ENCODE assay signal across 35 cellular contexts in genomic region chr3:9508781-9509180, GRCh38. TPM values are rescaled to one million over a fixed set of nuclear protein-coding genes. Genes with fewer than 3 reads are reported as not detected.
DNase-seq lines count a peak whose midpoint lies in the region; ATAC-seq, FAIRE-seq and TF ChIP-seq lines count a peak whose summit lies in the region.
"Had no signal": no experiment of that assay in that cellular context is flagged by ENCODE, and none has a peak within 500 bp of the region (broad histone marks: within the 10 kb centered on the region; RNA-seq: fewer than 3 reads in every experiment).

No MANE protein-coding gene starts in this region.

- H3K36me3 ChIP-seq in H7 (replicated peaks; ENCODE audit: control insufficient read depth, insufficient read depth, low read length) (no peaks in the 10 kb centered on the region), K562 (ENCODE audit: control insufficient read depth, insufficient read depth, low read length) (no peaks in the 10 kb centered on the region)
- H3K36me3 ChIP-seq in naive thymus-derived CD4-positive, alpha-beta T cell (ENCODE audit: control insufficient read depth in 2 of 3, insufficient read depth in 3 of 3, low read length in 3 of 3), result no peaks in the 10 kb centered on the region
- H3K36me3 ChIP-seq: BLaER1, esophagus squamous epithelium, heart right ventricle, lower lobe of right lung had no signal

- peaks cover 0 to 8% of the 10 kb centered on the region in 2 experiments; a peak in 2 of 5 replicates for H3K4me1 ChIP-seq in K562 (replicated peaks in 1 of 2; ENCODE audit: control insufficient read depth in 2 of 2, insufficient read depth in 2 of 2, low read length in 2 of 2)
- no peaks in the 10 kb centered on the region for H3K4me1 ChIP-seq in naive thymus-derived CD4-positive, alpha-beta T cell (ENCODE audit: control insufficient read depth in 2 of 2, insufficient read depth in 2 of 2, low read length in 2 of 2)
- H3K4me1 ChIP-seq: BLaER1, heart right ventricle, lower lobe of right lung had no signal

- POLR2A ChIA-PET in K562 (lab: Yijun Ruan, JAX), result interaction anchor here (0.6 kb wide), 1 partner anchor 185 kb away, joined by 3 read pairs; no protein-coding TSS in a partner anchor
- POLR2A ChIA-PET in naive thymus-derived CD4-positive, alpha-beta T cell (lab: Charles Lee), result no interaction called here

- no peak overlapping the region for H3K27ac Mint-ChIP-seq in naive thymus-derived CD4-positive, alpha-beta T cell
- H3K27ac Mint-ChIP-seq: activated naive CD8-positive, alpha-beta T cell treated with anti-CD3 and anti-CD28 coated beads, Interleukin-2, amount 50 U/mL, for 24 hours; natural killer cell; type B pancreatic cell had no signal

- H3K27me3 ChIP-seq in H7 (ENCODE audit: control insufficient read depth, insufficient read depth, low read length), result peaks cover 2% of the 10 kb centered on the region; the same call in 1 of the 2 replicates
- H3K27me3 ChIP-seq in K562 (ENCODE audit: control insufficient read depth in 2 of 2, insufficient read depth in 2 of 2, low read length in 2 of 2), result peaks cover 31 to 40% of the 10 kb centered on the region in 2 experiments
- no peaks in the 10 kb centered on the region for H3K27me3 ChIP-seq in naive thymus-derived CD4-positive, alpha-beta T cell (ENCODE audit: control insufficient read depth in 2 of 2, insufficient read depth in 2 of 2, low read length in 2 of 2)
- H3K27me3 ChIP-seq: BLaER1 had no signal

- DNase-seq in D341Med (ENCODE audit: low spot score) (peak; percentile 33), H7 (peak; percentile 88), K562 (ENCODE audit: extremely low read depth in 1 of 4, low spot score in 3 of 4) (no peak), left kidney (ENCODE audit: low read depth, low spot score) (peak; percentile 27), erythroblast (lab: John Stamatoyannopoulos, UW) (no peak)
- no peak for DNase-seq in stimulated activated naive CD4-positive, alpha-beta T cell (lab: John Stamatoyannopoulos, UW)
- no peak for DNase-seq in naive thymus-derived CD4-positive, alpha-beta T cell
- DNase-seq: activated CD4-positive, alpha-beta T cell treated with anti-CD3 and anti-CD28 coated beads, Interleukin-2, amount 50 U/mL, for 4 hours; activated naive CD8-positive, alpha-beta T cell treated with anti-CD3 and anti-CD28 coated beads, Interleukin-2, amount 50 U/mL, for 24 hours; activated T-cell treated with anti-CD3 and anti-CD28 coated beads, Interleukin-2, amount 50 U/mL, for 48 hours; caudate nucleus; dermis blood vessel endothelial cell; DND-41; esophagus squamous epithelium; foreskin melanocyte; heart right ventricle; lower lobe of right lung; natural killer cell; NCI-H1436 treated with DMSO at 0.1 percent for 48 hours; stimulated activated CD4-positive, alpha-beta T cell treated with anti-CD3 and anti-CD28 coated beads, Interleukin-15, amount 100 ng/mL, for 24 hours; stimulated activated CD4-positive, alpha-beta T cell treated with anti-CD3 and anti-CD28 coated beads, Interleukin-4, amount 100 ng/mL, for 4 hours had no signal

- H3K9me1 ChIP-seq in K562 (ENCODE audit: control insufficient read depth, insufficient read depth, low read length), result no peaks in the 10 kb centered on the region

- H3K9me3 Mint-ChIP-seq in naive thymus-derived CD4-positive, alpha-beta T cell, result peaks cover 0 to 4% (median 0%) of the 10 kb centered on the region in 11 donors
- H3K9me3 Mint-ChIP-seq: activated naive CD8-positive, alpha-beta T cell treated with anti-CD3 and anti-CD28 coated beads, Interleukin-2, amount 50 U/mL, for 24 hours; natural killer cell; type B pancreatic cell had no signal

- no peaks in the 10 kb centered on the region for H3K9me3 ChIP-seq in K562 (replicated peaks; ENCODE audit: control insufficient read depth, insufficient read depth, low read depth, low read length)
- H3K9me3 ChIP-seq in naive thymus-derived CD4-positive, alpha-beta T cell (ENCODE audit: control insufficient read depth in 2 of 3, low read length in 3 of 3), result no peaks in the 10 kb centered on the region
- H3K9me3 ChIP-seq: BLaER1, esophagus squamous epithelium, heart right ventricle, lower lobe of right lung had no signal

- H3K4me1 Mint-ChIP-seq in naive thymus-derived CD4-positive, alpha-beta T cell, result peaks cover 0 to 5% (median 0%) of the 10 kb centered on the region in 7 donors
- H3K4me1 Mint-ChIP-seq: activated naive CD8-positive, alpha-beta T cell treated with anti-CD3 and anti-CD28 coated beads, Interleukin-2, amount 50 U/mL, for 24 hours; natural killer cell had no signal

- CTCF ChIA-PET in K562 (lab: Yijun Ruan, JAX; ENCODE audit: low intra/inter-chr PET ratio), result no interaction called here
- CTCF ChIA-PET in naive thymus-derived CD4-positive, alpha-beta T cell (lab: Charles Lee), result interaction anchor here (0.7 kb wide), 1 partner anchor 275 kb away, joined by 3 read pairs; no protein-coding TSS in a partner anchor

- H4K20me1 ChIP-seq in K562 (replicated peaks; ENCODE audit: control insufficient read depth, insufficient read depth, low read length), result peaks cover 4% of the 10 kb centered on the region
- H4K20me1 ChIP-seq: BLaER1 had no signal

- no peak for TF ChIP-seq CTCF in K562 (IDR thresholded peaks at IDR 0.05 in 2 of 3, conservative IDR thresholded peaks at IDR 0.05 in 1 of 3; ENCODE audit: insufficient read depth in 2 of 3, low read depth in 1 of 3, low read length in 3 of 3)

- peaks cover 20 to 27% (median 25%) of the 10 kb centered on the region in 5 donors for H3K27me3 Mint-ChIP-seq in naive thymus-derived CD4-positive, alpha-beta T cell

- H2AFZ ChIP-seq in K562 (ENCODE audit: low read depth, low read length), result no peak overlapping the region

- H3K9ac ChIP-seq in K562 (ENCODE audit: insufficient read depth in 1 of 2, low read depth in 2 of 2, low read length in 2 of 2), result no peak overlapping the region
- H3K9ac ChIP-seq: BLaER1, KMS-11 had no signal

- peak; percentile 61 for ATAC-seq in K562
- no peak for ATAC-seq in GM18505 (IDR thresholded peaks at IDR 0.05; ENCODE audit: unreplicated experiment)
- no peak for ATAC-seq in naive thymus-derived CD4-positive, alpha-beta T cell
- ATAC-seq: activated naive CD8-positive, alpha-beta T cell treated with anti-CD3 and anti-CD28 coated beads, Interleukin-2, amount 50 U/mL, for 24 hours; heart right ventricle; lower lobe of right lung; natural killer cell had no signal

- TF ChIP-seq POLR2A in K562 (conservative IDR thresholded peaks at IDR 0.05) (no peak), GM18505 (IDR thresholded peaks at IDR 0.05; ENCODE audit: borderline replicate concordance, extremely low read depth, insufficient read depth, insufficient read length) (no peak), erythroblast (IDR thresholded peaks at IDR 0.05; ENCODE audit: low read length) (no peak)

- no peak for TF ChIP-seq EP300 in K562 (IDR thresholded peaks at IDR 0.05; ENCODE audit: low read length)

- no peak overlapping the region for H3K4me2 ChIP-seq in K562 (ENCODE audit: insufficient read depth, low read length)
- H3K4me2 ChIP-seq: BLaER1, KMS-11 had no signal

- intact Hi-C loops in K562 (cut with micrococcal nuclease), result loop anchor here (10.0 kb wide), 1 partner anchor 286 kb away; the partner anchor contains the start of genes ARPC4 and TADA3
- intact Hi-C loops in naive thymus-derived CD4-positive, alpha-beta T cell (cut with micrococcal nuclease), result loop anchor here (10.0 kb wide), 2 partner anchors 286 to 776 kb away; partner anchors contain the start of genes ARPC4 (in 1 of the 2) and TADA3 (in 1 of the 2)

- FAIRE-seq in K562 (lab: Jason Lieb, UNC), result no peak
- FAIRE-seq: endometrium, GM19239, HTR-8/SVneo had no signal

- H3K27ac ChIP-seq in K562 (ENCODE audit: extremely low read depth, low read depth, low read length), result no peak overlapping the region
- H3K27ac ChIP-seq in naive thymus-derived CD4-positive, alpha-beta T cell (ENCODE audit: low read depth, low read length), result no peak overlapping the region
- H3K27ac ChIP-seq: BLaER1, esophagus squamous epithelium, heart right ventricle, KMS-11, lower lobe of right lung, SK-N-MC had no signal

- 2% methylated on average over 24 of the region's 25 CpGs for WGBS in K562 (ENCODE audit: insufficient coverage, low coverage, missing lambda C conversion rate)

- no TSS peak for BruUV-seq in K562 (replicated peaks; lab: Mats Ljungman, UMichigan)

- no peak overlapping the region for H3K4me3 Mint-ChIP-seq in naive thymus-derived CD4-positive, alpha-beta T cell
- H3K4me3 Mint-ChIP-seq: activated naive CD8-positive, alpha-beta T cell treated with anti-CD3 and anti-CD28 coated beads, Interleukin-2, amount 50 U/mL, for 24 hours; natural killer cell; type B pancreatic cell had no signal

- H3K36me3 Mint-ChIP-seq in naive thymus-derived CD4-positive, alpha-beta T cell, result peaks cover 0 to 3% (median 0%) of the 10 kb centered on the region in 5 donors
- H3K36me3 Mint-ChIP-seq: natural killer cell, type B pancreatic cell had no signal

- no peak for TF ChIP-seq RAD21 in K562 (CRISPR knock-in tag; conservative IDR thresholded peaks at IDR 0.05 in 1 of 2, IDR thresholded peaks at IDR 0.05 in 1 of 2)

- no peak overlapping the region for H3K4me3 ChIP-seq in H7 (ENCODE audit: insufficient read depth, low read depth, low read length)
- no peak overlapping the region for H3K4me3 ChIP-seq in K562
- H3K4me3 ChIP-seq in naive thymus-derived CD4-positive, alpha-beta T cell (ENCODE audit: low read length), result no peak overlapping the region
- H3K4me3 ChIP-seq: BLaER1, esophagus squamous epithelium, heart right ventricle, lower lobe of right lung, SK-N-MC had no signal

- no peaks in the 10 kb centered on the region for H3K79me2 ChIP-seq in K562 (ENCODE audit: control insufficient read depth, insufficient read depth, low read length)

- in situ Hi-C loops in K562 (cut with MboI), result loop anchor here (10.0 to 25.0 kb wide), 2 partner anchors 216 to 804 kb away; partner anchors contain the start of gene SEC13

RNA-seq across cellular contexts. Expression of gene LHFPL4, which starts 44.8 kb away (rescaled TPM):
- total RNA-seq in H7 (2014; rRNA removed; shearing (Covaris generic)), result 14.6 and 16.1 TPM in 2 replicates
- total RNA-seq in K562 (2011; cell fraction: chromatin; rRNA removed; ENCODE audit: low replicate concordance), result not detected in 2 replicates
- total RNA-seq in K562 (2011; cell fraction: nucleolus; rRNA removed), result not detected in 2 replicates
- not detected in 2 replicates for total RNA-seq in K562 (2011; cell fraction: nucleoplasm; rRNA removed)
- total RNA-seq in K562 (2014; rRNA removed), result not detected in 2 replicates
- not detected in 2 replicates for total RNA-seq in K562 (2014; rRNA removed; fragmentation: Illumina TruSeq; extraction: Trizol)
- total RNA-seq in K562 (2015; rRNA removed; fragmentation: Illumina TruSeq; extraction: Trizol), result not detected in 2 replicates
- not detected in 2 replicates for total RNA-seq in K562 (2021)
- not detected in 2 replicates for polyA plus RNA-seq in K562 (2011; rRNA removed)
- polyA plus RNA-seq in K562 (2011; cell fraction: cytosol; rRNA removed), result 0.01 TPM in 1 of 2 replicates, not detected in the other
- not detected in 2 replicates for polyA plus RNA-seq in K562 (2011; cell fraction: nucleus; rRNA removed)
- polyA plus RNA-seq in K562 (2012), result not detected in 2 replicates
- polyA plus RNA-seq in K562 (2014; fragmentation: Illumina TruSeq; extraction: Trizol), result not detected in 2 replicates
- polyA plus RNA-seq in K562 (2014; fragmentation: Nextera tagmentation; extraction: Ambion mirVana), result not detected
- polyA plus RNA-seq in K562 (2014; rRNA removed), result not detected in 2 replicates
- not detected in 2 replicates for polyA minus RNA-seq in K562 (2011; rRNA and poly(A)+ RNA removed)
- polyA minus RNA-seq in K562 (2011; cell fraction: cytosol; rRNA and poly(A)+ RNA removed), result not detected in 2 replicates
- not detected in 2 replicates for polyA minus RNA-seq in K562 (2011; cell fraction: nucleus; rRNA and poly(A)+ RNA removed)
- total RNA-seq in naive thymus-derived CD4-positive, alpha-beta T cell, result not detected
- under 1 TPM; 0.08 to 0.13 TPM for polyA plus RNA-seq in naive thymus-derived CD4-positive, alpha-beta T cell
- total RNA-seq: dermis blood vessel endothelial cell; heart right ventricle; lower lobe of right lung; mononuclear cell; natural killer cell; OCI-LY7; osteoblast; subcutaneous adipose tissue; T-helper 1 cell treated with Interleukin-12 subunit alpha and Interleukin-12 subunit beta and Interleukin-4 antibody, amounts not matched to agents 30 ng/mL and 1 ng/mL, for 36 hours had no signal
- polyA plus RNA-seq: AG04450, heart right ventricle had no signal

Comparison
In these comparisons a context has a peak if more than half of its experiments do, and no peak if none do; other contexts are left out.
1. DNase-seq: peak in D341Med (single experiment), H7 (single experiment) and left kidney (single experiment); none in K562 (0 of 4), stimulated activated naive CD4-positive, alpha-beta T cell (0 of 6), erythroblast (0 of 2) and naive thymus-derived CD4-positive, alpha-beta T cell (0 of 9).
2. RNA of gene LHFPL4, which starts 44.8 kb away (total RNA-seq): 14.6 to 16.1 TPM in H7; not detected in K562 and not detected in naive thymus-derived CD4-positive, alpha-beta T cell; every median in the first group is over 10 times any median in the second.